1 cellular context compared by ENCODE assay signal in the genomic region with DNA sequence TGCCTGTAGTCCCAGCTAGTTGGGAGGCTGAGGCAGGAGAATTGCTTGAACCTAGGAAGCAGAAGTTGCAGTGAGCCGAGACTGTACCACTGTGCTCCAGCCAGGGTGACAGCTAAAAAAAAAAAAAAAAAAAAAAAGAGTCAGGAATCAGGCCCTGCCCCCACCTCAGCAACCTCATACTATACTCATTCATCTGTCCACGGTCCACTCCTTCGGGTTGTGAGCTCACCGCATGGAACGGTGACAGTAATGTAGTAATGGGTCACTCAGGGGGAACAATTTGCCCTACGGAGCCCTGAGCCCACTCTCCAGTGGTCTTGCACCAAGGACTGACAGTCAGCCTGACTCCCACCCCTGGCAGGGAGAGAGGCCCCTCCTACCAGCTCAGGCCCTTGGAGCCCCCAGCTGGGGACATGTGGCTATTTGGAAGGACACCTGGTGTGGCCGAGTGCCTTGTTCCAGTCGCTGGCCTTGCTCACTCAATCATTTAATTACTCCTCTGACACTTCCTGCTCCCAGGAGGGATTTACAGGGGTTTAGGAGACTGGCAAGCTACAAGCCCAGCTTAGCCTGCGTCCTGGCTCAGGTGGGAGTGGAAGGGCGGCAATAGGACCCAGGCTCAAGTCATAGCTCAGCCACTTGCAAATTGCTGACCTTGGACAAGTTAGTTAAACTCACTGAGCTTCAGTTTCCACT.
TF ChIP-seq lines count a peak whose summit lies in the region.

No MANE protein-coding gene starts in this region.

TF ChIP-seq in K562, 482 proteins besides CTCF, POLR2A, EP300 and RAD21:
- peak; percentile 84 for TF ChIP-seq PRDM10 (IDR thresholded peaks at IDR 0.05; ENCODE audit: partially characterized antibody)
- TF ChIP-seq ZNF384 (IDR thresholded peaks at IDR 0.05; ENCODE audit: low read depth, low read length): peak; percentile 72
- no peak for TF ChIP-seq MYC (IDR thresholded peaks at IDR 0.05; ENCODE audit: low read depth, low read length)
- no peak for TF ChIP-seq MYC (CRISPR knock-in tag; IDR thresholded peaks at IDR 0.05; ENCODE audit: borderline replicate concordance, low read depth)
- TF ChIP-seq SRF (CRISPR knock-in tag; IDR thresholded peaks at IDR 0.05): no peak
